ENCODE assay signal across 8 cellular contexts in the genomic region with DNA sequence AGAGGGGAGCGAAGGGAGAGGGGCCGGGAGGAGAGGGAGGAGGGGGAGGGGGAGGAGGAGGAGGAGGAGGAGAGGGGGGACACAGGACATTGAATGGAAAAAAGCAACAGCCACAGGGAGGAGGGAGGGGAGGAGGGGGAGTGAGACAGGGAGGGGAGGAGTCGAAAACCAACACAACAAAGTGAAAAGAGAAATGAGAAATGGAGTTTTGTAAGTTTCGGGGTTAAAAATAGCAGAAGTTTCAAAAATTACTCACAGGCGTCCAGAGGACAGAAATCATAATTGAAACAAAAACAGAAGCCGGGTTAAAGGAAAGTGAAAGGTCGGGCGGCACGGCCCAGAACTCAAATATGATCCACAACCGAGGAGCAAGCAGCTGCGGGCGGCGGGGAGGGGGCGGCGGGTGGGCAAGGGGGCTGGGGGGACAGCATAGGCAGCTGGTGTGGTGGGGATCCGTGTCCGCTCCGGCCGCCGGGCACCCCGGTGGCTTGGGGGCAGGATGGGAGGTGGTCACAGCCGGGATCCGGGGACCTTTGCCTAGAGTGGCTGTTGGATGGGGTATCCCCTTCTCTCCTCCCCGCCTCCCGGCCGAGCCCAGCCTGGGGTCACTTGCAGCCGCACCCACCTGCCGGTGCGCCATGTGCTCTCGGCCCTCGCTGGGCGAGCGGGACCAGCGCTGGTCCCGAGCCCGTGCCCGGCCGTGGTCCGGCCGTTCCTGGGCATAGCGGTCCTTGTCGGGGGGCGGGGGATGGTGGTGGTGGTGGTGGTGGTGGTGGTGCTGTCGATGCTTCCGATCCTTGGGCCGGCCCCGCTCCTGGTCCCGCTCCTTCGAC. TPM values are rescaled to one million over a fixed set of nuclear protein-coding genes. Genes with fewer than 3 reads are reported as not detected.
DNase-seq lines count a peak whose midpoint lies in the region; ATAC-seq lines count a peak whose summit lies in the region.

No MANE protein-coding gene starts in this region.

- no peaks in the 10 kb centered on the region for H3K27me3 Mint-ChIP-seq in stimulated activated naive CD8-positive, alpha-beta T cell treated with anti-CD3 and anti-CD28 coated beads, Interleukin-15, Interleukin-2, amounts not matched to agents 100 ng/mL and 50 ng/mL, for 24 hours

- no peaks in the 10 kb centered on the region for H3K9me3 Mint-ChIP-seq in stimulated activated naive CD8-positive, alpha-beta T cell treated with anti-CD3 and anti-CD28 coated beads, Interleukin-15, Interleukin-2, amounts not matched to agents 100 ng/mL and 50 ng/mL, for 24 hours

- no peaks in the 10 kb centered on the region for H3K9me3 ChIP-seq in muscle layer of duodenum (ENCODE audit: control insufficient read depth in 1 of 2, low read length in 2 of 2)

- no peaks in the 10 kb centered on the region for H3K36me3 Mint-ChIP-seq in stimulated activated naive CD8-positive, alpha-beta T cell treated with anti-CD3 and anti-CD28 coated beads, Interleukin-15, Interleukin-2, amounts not matched to agents 100 ng/mL and 50 ng/mL, for 24 hours (ENCODE audit: low read depth)

- H3K27me3 ChIP-seq in muscle layer of duodenum (ENCODE audit: low read depth, low read length) = no peaks in the 10 kb centered on the region

- H3K4me1 Mint-ChIP-seq in stimulated activated naive CD8-positive, alpha-beta T cell treated with anti-CD3 and anti-CD28 coated beads, Interleukin-15, Interleukin-2, amounts not matched to agents 100 ng/mL and 50 ng/mL, for 24 hours (ENCODE audit: low read depth) = peaks cover 37% of the 10 kb centered on the region

- H3K36me3 ChIP-seq in muscle layer of duodenum (ENCODE audit: control insufficient read depth in 1 of 2, insufficient read depth in 2 of 2, low read length in 2 of 2) = no peaks in the 10 kb centered on the region

- DNase-seq in activated CD4-positive, alpha-beta T cell treated with anti-CD3 and anti-CD28 coated beads for 24 hours (ENCODE audit: low read depth in 2 of 2) = peak; percentile 53 to 69
- DNase-seq in dermis microvascular lymphatic vessel endothelial cell (ENCODE audit: low read depth in 2 of 2) (peak; percentile 54 to 68), NCI-H1105 (lab: John Stamatoyannopoulos, UW) (no peak)

- no peak overlapping the region for H3K27ac ChIP-seq in muscle layer of duodenum (ENCODE audit: low read length)

- H3K4me1 ChIP-seq in muscle layer of duodenum (ENCODE audit: control insufficient read depth in 1 of 2, insufficient read depth in 2 of 2, low read length in 2 of 2) = peaks cover 0 to 3% of the 10 kb centered on the region in 2 donors

- peak overlapping the region; percentile 87 for H3K4me3 Mint-ChIP-seq in stimulated activated naive CD8-positive, alpha-beta T cell treated with anti-CD3 and anti-CD28 coated beads, Interleukin-15, Interleukin-2, amounts not matched to agents 100 ng/mL and 50 ng/mL, for 24 hours

- peak overlapping the region; percentile 50 to 53 for H3K4me3 ChIP-seq in muscle layer of duodenum (ENCODE audit: low read depth in 1 of 2, low read length in 2 of 2)

- ATAC-seq in GM18870 (IDR thresholded peaks at IDR 0.05; ENCODE audit: unreplicated experiment) = peak; percentile 55
- ATAC-seq in HG03432 (IDR thresholded peaks at IDR 0.05; ENCODE audit: unreplicated experiment) = peak; percentile 44
- ATAC-seq in GM21825 (IDR thresholded peaks at IDR 0.05; ENCODE audit: unreplicated experiment) = no peak

- H3K27ac Mint-ChIP-seq in stimulated activated naive CD8-positive, alpha-beta T cell treated with anti-CD3 and anti-CD28 coated beads, Interleukin-15, Interleukin-2, amounts not matched to agents 100 ng/mL and 50 ng/mL, for 24 hours = peak overlapping the region; percentile 98

RNA-seq across cellular contexts. Expression of gene IER2, which starts 58.1 kb away (rescaled TPM):
- 18.6 and 31.1 TPM in 2 replicates for total RNA-seq in dermis microvascular lymphatic vessel endothelial cell

RNA-seq across cellular contexts. Expression of gene STX10, which starts 58.2 kb away (rescaled TPM):
- total RNA-seq in dermis microvascular lymphatic vessel endothelial cell = 57.1 and 62.4 TPM in 2 replicates
